ENCODE assay signal across 31 cellular contexts in genomic region chr3:133855772-133856171, GRCh38. TPM values are rescaled to one million over a fixed set of nuclear protein-coding genes. Genes with fewer than 3 reads are reported as not detected.
A peak's percentile ranks its signal among the peaks of the same experiment; 100 is the strongest.
DNase-seq lines count a peak whose midpoint lies in the region; ATAC-seq, FAIRE-seq and TF ChIP-seq lines count a peak whose summit lies in the region.
"Had no signal": no experiment of that assay in that cellular context is flagged by ENCODE, and none has a peak within 500 bp of the region (broad histone marks: within the 10 kb centered on the region; RNA-seq: fewer than 3 reads in every experiment).

No MANE protein-coding gene starts in this region.

- no peaks in the 10 kb centered on the region for H4K20me1 ChIP-seq in DOHH2 (ENCODE audit: control insufficient read depth, insufficient read depth, low read depth, low read length)
- H4K20me1 ChIP-seq in GM12878 (ENCODE audit: control insufficient read depth, insufficient read depth): no peaks in the 10 kb centered on the region

- in situ Hi-C loops in GM12878 (cut with MboI): no loop called here

- H3K9me3 ChIP-seq in DOHH2 (ENCODE audit: control insufficient read depth, insufficient read depth, low read length) (no peaks in the 10 kb centered on the region), GM12878 (replicated peaks; ENCODE audit: control insufficient read depth, insufficient read depth, low read length) (no peaks in the 10 kb centered on the region; the same call in 2 of the 3 replicates), pancreas (no peaks in the 10 kb centered on the region), breast epithelium (no peaks in the 10 kb centered on the region), stomach (no peaks in the 10 kb centered on the region)
- H3K9me3 ChIP-seq: ovary, right atrium auricular region, spleen had no signal

- POLR2A ChIA-PET in GM12878 (lab: Charles Lee): no interaction called here
- POLR2A ChIA-PET in activated CD4-positive, alpha-beta T cell treated with anti-CD3 and anti-CD28 coated beads, Interleukin-2, amount 10 ng/mL, durations not matched to agents 7 days and 5 days (lab: Charles Lee): no interaction called here

- no peaks in the 10 kb centered on the region for H3F3A ChIP-seq in DOHH2 (ENCODE audit: control insufficient read depth, insufficient read depth)

- CTCF ChIA-PET in GM12878 (lab: Yijun Ruan, JAX): no interaction called here
- CTCF ChIA-PET in activated CD4-positive, alpha-beta T cell treated with anti-CD3 and anti-CD28 coated beads, Interleukin-2, amount 10 ng/mL, durations not matched to agents 7 days and 5 days (lab: Charles Lee): no interaction called here

- TF ChIP-seq EP300 in GM12878 (IDR thresholded peaks at IDR 0.05; ENCODE audit: borderline replicate concordance in 1 of 2, control insufficient read depth in 1 of 2, low read depth in 2 of 2, low read length in 2 of 2) (no peak), stomach (IDR thresholded peaks at IDR 0.05) (no peak)

- peaks cover 25% of the 10 kb centered on the region for H3K4me1 ChIP-seq in DOHH2 (ENCODE audit: control insufficient read depth, low read length)
- peaks cover 41% of the 10 kb centered on the region for H3K4me1 ChIP-seq in GM12878 (ENCODE audit: control insufficient read depth, insufficient read depth, low read length)
- no peaks in the 10 kb centered on the region for H3K4me1 ChIP-seq in pancreas
- H3K4me1 ChIP-seq in breast epithelium: no peaks in the 10 kb centered on the region
- H3K4me1 ChIP-seq in stomach: peaks cover 0 to 6% (median 2%) of the 10 kb centered on the region in 4 donors

- DNase-seq in Kasumi-1 (lab: John Stamatoyannopoulos, UW) (peak; percentile 84 to 90), GM12878 (ENCODE audit: low read depth, low spot score) (no peak), iris pigment epithelial cell (ENCODE audit: low read depth) (peak; percentile 10), pancreas (no peak), breast epithelium (ENCODE audit: low spot score in 2 of 2) (no peak), stomach (no peak)
- no peak for DNase-seq in activated CD4-positive, alpha-beta T cell treated with anti-CD3 and anti-CD28 coated beads, Interleukin-2, amount 10 ng/mL, durations not matched to agents 7 days and 5 days
- DNase-seq: ACHN; activated CD4-positive, alpha-beta T cell treated with anti-CD3 and anti-CD28 coated beads, Interleukin-2, amount 50 U/mL, for 48 hours; activated CD8-positive, alpha-beta memory T cell treated with anti-CD3 and anti-CD28 coated beads, Interleukin-2, amount 50 U/mL, for 48 hours; cerebellar nuclear complex; naive thymus-derived CD8-positive, alpha-beta T cell; NCI-H1417; NCI-H2081 treated with DMSO at 0.1 percent for 48 hours; NCI-H345; NCI-H748 treated with DMSO at 0.1 percent for 48 hours; ovary; spleen; stimulated activated CD4-positive, alpha-beta T cell treated with anti-CD3 and anti-CD28 coated beads, Interleukin-2, amount 100 ng/mL, for 48 hours; stimulated activated naive CD4-positive, alpha-beta T cell; T-helper 9 cell had no signal

- no peak overlapping the region for H3K27ac Mint-ChIP-seq in activated CD4-positive, alpha-beta T cell treated with anti-CD3 and anti-CD28 coated beads, Interleukin-2, amount 10 ng/mL, durations not matched to agents 7 days and 5 days
- H3K27ac Mint-ChIP-seq: activated naive CD4-positive, alpha-beta T cell treated with anti-CD3 and anti-CD28 coated beads, Interleukin-2, amount 50 U/mL, for 72 hours; activated T-helper 2 cell treated with anti-CD3 and anti-CD28 coated beads, Interferon-gamma antibody, Interleukin-2, Interleukin-4, amounts not matched to agents 10 μg/mL and 5 μg/mL and 100 μg/mL, durations not matched to agents 14 hours and 24 hours and 36 hours; CD14-positive monocyte; naive thymus-derived CD8-positive, alpha-beta T cell; WTC11 had no signal

- ATAC-seq in GM12878 (no peak), pancreas (no peak)
- ATAC-seq: activated naive CD4-positive, alpha-beta T cell treated with anti-CD3 and anti-CD28 coated beads, Interleukin-2, amount 50 U/mL, for 72 hours; left lobe of liver; naive thymus-derived CD8-positive, alpha-beta T cell had no signal

- RAD21 ChIA-PET in GM12878 (lab: Charles Lee; ENCODE audit: unreplicated experiment): no interaction called here

- no peak overlapping the region; the same call in 1 of the 2 replicates for H2AFZ ChIP-seq in GM12878 (ENCODE audit: control insufficient read depth, low read depth, low read length)

- SMC1A ChIA-PET in GM12878 (lab: Charles Lee; ENCODE audit: uncharacterized antibody, unreplicated experiment): no interaction called here

- no peaks in the 10 kb centered on the region for H3K9me2 ChIP-seq in DOHH2 (replicated peaks; ENCODE audit: control insufficient read depth, low read length)

- H3K79me2 ChIP-seq in DOHH2 (ENCODE audit: control insufficient read depth, low read length) (no peaks in the 10 kb centered on the region), GM12878 (ENCODE audit: control insufficient read depth, insufficient read depth, low read length) (no peaks in the 10 kb centered on the region)

- no peaks in the 10 kb centered on the region for H3K9me3 Mint-ChIP-seq in activated CD4-positive, alpha-beta T cell treated with anti-CD3 and anti-CD28 coated beads, Interleukin-2, amount 10 ng/mL, durations not matched to agents 7 days and 5 days
- H3K9me3 Mint-ChIP-seq: activated naive CD4-positive, alpha-beta T cell treated with anti-CD3 and anti-CD28 coated beads, Interleukin-2, amount 50 U/mL, for 72 hours; activated T-helper 2 cell treated with anti-CD3 and anti-CD28 coated beads, Interferon-gamma antibody, Interleukin-2, Interleukin-4, amounts not matched to agents 10 μg/mL and 5 μg/mL and 100 μg/mL, durations not matched to agents 14 hours and 24 hours and 36 hours; WTC11 had no signal

- WGBS in GM12878 (ENCODE audit: insufficient coverage, insufficient replicate concordance, low lambda C conversion rate, missing lambda C conversion rate): 27% methylated on average over 6 of the region's 6 CpGs
- WGBS in pancreas, 2 donors: 78 to 87% methylated on average over 6 of the region's 6 CpGs
- 80 to 94% (median 88%) methylated on average over 6 of the region's 6 CpGs for WGBS in stomach, 5 donors

- H3K27me3 ChIP-seq in DOHH2 (ENCODE audit: control insufficient read depth, low read length) (no peaks in the 10 kb centered on the region), GM12878 (replicated peaks in 1 of 2; ENCODE audit: control insufficient read depth in 2 of 2, insufficient read depth in 2 of 2, low read length in 1 of 2) (no peaks in the 10 kb centered on the region), pancreas (no peaks in the 10 kb centered on the region), breast epithelium (no peaks in the 10 kb centered on the region), stomach (no peaks in the 10 kb centered on the region)
- H3K27me3 ChIP-seq: ovary, right atrium auricular region, spleen had no signal

- TF ChIP-seq RAD21 in GM12878 (IDR thresholded peaks at IDR 0.05; ENCODE audit: insufficient read depth, low read depth, low read length): no peak

- H3K36me3 ChIP-seq in DOHH2 (ENCODE audit: control insufficient read depth, low read length) (no peaks in the 10 kb centered on the region), GM12878 (ENCODE audit: control insufficient read depth in 2 of 2, insufficient read depth in 2 of 2, low read length in 1 of 2) (no peaks in the 10 kb centered on the region), pancreas (no peaks in the 10 kb centered on the region), breast epithelium (no peaks in the 10 kb centered on the region), stomach (no peaks in the 10 kb centered on the region)
- H3K36me3 ChIP-seq: ovary, right atrium auricular region, spleen had no signal

- H3K27me3 Mint-ChIP-seq in activated CD4-positive, alpha-beta T cell treated with anti-CD3 and anti-CD28 coated beads, Interleukin-2, amount 10 ng/mL, durations not matched to agents 7 days and 5 days: no peaks in the 10 kb centered on the region

- no peak for TF ChIP-seq CTCF in DOHH2 (IDR thresholded peaks at IDR 0.05; ENCODE audit: low read depth, low read length, poor library complexity, severe bottlenecking)
- TF ChIP-seq CTCF in GM12878 (IDR thresholded peaks at IDR 0.05 in 2 of 3, conservative IDR thresholded peaks at IDR 0.05 in 1 of 3; ENCODE audit: control insufficient read depth in 2 of 3, extremely low read depth in 1 of 3, insufficient read depth in 1 of 3, low read depth in 3 of 3, low read length in 3 of 3): no peak
- TF ChIP-seq CTCF in pancreas (IDR thresholded peaks at IDR 0.05): no peak
- TF ChIP-seq CTCF in breast epithelium (IDR thresholded peaks at IDR 0.05): no peak
- no peak for TF ChIP-seq CTCF in stomach (IDR thresholded peaks at IDR 0.05)

- peak overlapping the region; percentile 10; the same call in 1 of the 2 replicates for H3K4me2 ChIP-seq in DOHH2 (ENCODE audit: low read length)
- 0 out of 2 replicates have a peak overlapping the region, but pooled peaks have one; percentile 2 for H3K4me2 ChIP-seq in GM12878 (ENCODE audit: control insufficient read depth, insufficient read depth)

- H3K27ac ChIP-seq in DOHH2 (ENCODE audit: low read depth, low read length) (no peak overlapping the region), GM12878 (ENCODE audit: control insufficient read depth, insufficient read depth) (no peak overlapping the region), pancreas (no peak overlapping the region), breast epithelium (no peak overlapping the region), stomach (no peak overlapping the region)
- H3K27ac ChIP-seq: ovary, right atrium auricular region, RWPE1, spleen had no signal

- H3K4me3 Mint-ChIP-seq in activated CD4-positive, alpha-beta T cell treated with anti-CD3 and anti-CD28 coated beads, Interleukin-2, amount 10 ng/mL, durations not matched to agents 7 days and 5 days: no peak overlapping the region
- H3K4me3 Mint-ChIP-seq: CD14-positive monocyte; naive thymus-derived CD8-positive, alpha-beta T cell; WTC11 had no signal

- H3K4me3 ChIP-seq in DOHH2 (ENCODE audit: low read length) (no peak overlapping the region), GM12878 (no peak overlapping the region), pancreas (no peak overlapping the region), breast epithelium (no peak overlapping the region), stomach (no peak overlapping the region)
- H3K4me3 ChIP-seq: ovary, right atrium auricular region, spleen had no signal

- H3K36me3 Mint-ChIP-seq in activated CD4-positive, alpha-beta T cell treated with anti-CD3 and anti-CD28 coated beads, Interleukin-2, amount 10 ng/mL, durations not matched to agents 7 days and 5 days (ENCODE audit: low read depth): no peaks in the 10 kb centered on the region
- H3K36me3 Mint-ChIP-seq: activated naive CD4-positive, alpha-beta T cell treated with anti-CD3 and anti-CD28 coated beads, Interleukin-2, amount 50 U/mL, for 72 hours; CD14-positive monocyte; naive thymus-derived CD8-positive, alpha-beta T cell; WTC11 had no signal

- no TSS peak for BruUV-seq in GM12878 (replicated peaks; lab: Mats Ljungman, UMichigan)

- FAIRE-seq in GM12878 (lab: Jason Lieb, UNC): no peak
- FAIRE-seq in pancreas (lab: Jason Lieb, UNC): no peak
- FAIRE-seq: frontal cortex, H1 had no signal

- no peak overlapping the region for H3K9ac ChIP-seq in GM12878 (ENCODE audit: control insufficient read depth, insufficient read depth, low read length)

- H3K4me1 Mint-ChIP-seq in activated CD4-positive, alpha-beta T cell treated with anti-CD3 and anti-CD28 coated beads, Interleukin-2, amount 10 ng/mL, durations not matched to agents 7 days and 5 days: peaks cover 7% of the 10 kb centered on the region

- intact Hi-C loops in GM12878 (cut with micrococcal nuclease; ENCODE audit: unreplicated experiment): no loop called here
- intact Hi-C loops in pancreas (cut with DNase I): no loop called here
- intact Hi-C loops in breast epithelium (cut with DNase I; ENCODE audit: low total_unique reads): no loop called here
- intact Hi-C loops in stomach (cut with DNase I; ENCODE audit: low total_unique reads): no loop called here

- no peak for TF ChIP-seq POLR2A in GM12878 (IDR thresholded peaks at IDR 0.05; ENCODE audit: low read depth, low read length)
- no peak for TF ChIP-seq POLR2A in breast epithelium (IDR thresholded peaks at IDR 0.05)
- TF ChIP-seq POLR2A in stomach (IDR thresholded peaks at IDR 0.05): no peak

RNA-seq across cellular contexts. Expression of gene RAB6B, which starts 39.9 kb away (rescaled TPM):
- not detected in 2 replicates for total RNA-seq in GM12878 (2013; cell fraction: nucleolus; rRNA removed)
- total RNA-seq in GM12878 (2014; rRNA removed) (not detected in 2 replicates), GM12878 (2014; rRNA removed; fragmentation: Illumina TruSeq; extraction: Trizol) (not detected in 2 replicates), GM12878 (2021) (0.13 TPM in 1 of 2 replicates, not detected in the other), pancreas (1 to 10 TPM; 1.8 to 9.2 (median 5.4) TPM), breast epithelium (1 to 10 TPM; 1.8 to 3.9 (median 3.4) TPM), stomach (1 to 10 TPM in 3 of 5 donors, under 1 TPM in 2; 0.58 to 6.1 (median 1.2) TPM)
- 0.47 TPM for polyA plus RNA-seq in GM12878 (2011; ENCODE audit: low read depth)
- polyA plus RNA-seq in GM12878 (2011; rRNA removed) (not detected in 2 replicates), GM12878 (2014; fragmentation: Illumina TruSeq; extraction: Trizol) (0.01 TPM in 1 of 2 replicates, not detected in the other), GM12878 (2014; fragmentation: Nextera tagmentation; extraction: Ambion mirVana) (under 1 TPM in 1 of 2 experiments, not detected in 1; 0.02 TPM), GM12878 (2014; rRNA removed) (0.04 TPM in 1 of 2 replicates, not detected in the other), GM12878 (2016; fragmentation: Nextera tagmentation; extraction: Ambion mirVana) (under 1 TPM; 0.09 to 0.16 TPM), pancreas (1 to 10 TPM; 1.6 to 3.1 TPM), stomach (1 to 10 TPM; 1.9 to 7.5 (median 1.9) TPM)
- polyA plus RNA-seq in GM12878 (2011; cell fraction: cytosol; rRNA removed): not detected in 2 replicates
- 0.03 TPM in 1 of 2 replicates, not detected in the other for polyA plus RNA-seq in GM12878 (2011; cell fraction: nucleus; rRNA removed)
- 0.57 and 1.5 TPM in 2 replicates for polyA plus RNA-seq in GM12878 (2012)
- polyA minus RNA-seq in GM12878 (2011; rRNA and poly(A)+ RNA removed): not detected in 2 replicates
- polyA minus RNA-seq in GM12878 (2011; cell fraction: cytosol; rRNA and poly(A)+ RNA removed): not detected in 2 replicates
- polyA minus RNA-seq in GM12878 (2011; cell fraction: nucleus; rRNA and poly(A)+ RNA removed): not detected in 2 replicates
- total RNA-seq in activated CD4-positive, alpha-beta T cell treated with anti-CD3 and anti-CD28 coated beads, Interleukin-2, amount 10 ng/mL, durations not matched to agents 7 days and 5 days: not detected
- total RNA-seq: naive thymus-derived CD8-positive, alpha-beta T cell had no signal

RNA-seq across cellular contexts. Expression of gene SRPRB, which starts 50.2 kb away (rescaled TPM):
- total RNA-seq in GM12878 (2013; cell fraction: nucleolus; rRNA removed): 40.0 and 42.4 TPM in 2 replicates
- total RNA-seq in GM12878 (2014; rRNA removed): 45.5 and 46.9 TPM in 2 replicates
- total RNA-seq in GM12878 (2014; rRNA removed; fragmentation: Illumina TruSeq; extraction: Trizol): 37.6 and 43.0 TPM in 2 replicates
- 63.0 and 65.1 TPM in 2 replicates for total RNA-seq in GM12878 (2021)
- polyA plus RNA-seq in GM12878 (2011; ENCODE audit: low read depth): 23.8 TPM
- polyA plus RNA-seq in GM12878 (2011; rRNA removed): 45.2 and 45.6 TPM in 2 replicates
- polyA plus RNA-seq in GM12878 (2011; cell fraction: cytosol; rRNA removed): 37.1 and 59.6 TPM in 2 replicates
- 35.1 and 46.4 TPM in 2 replicates for polyA plus RNA-seq in GM12878 (2011; cell fraction: nucleus; rRNA removed)
- polyA plus RNA-seq in GM12878 (2012): 31.6 and 39.6 TPM in 2 replicates
- polyA plus RNA-seq in GM12878 (2014; fragmentation: Illumina TruSeq; extraction: Trizol): 42.4 and 46.3 TPM in 2 replicates
- polyA plus RNA-seq in GM12878 (2014; fragmentation: Nextera tagmentation; extraction: Ambion mirVana): 10 to 100 TPM; 30.6 to 39.1 TPM
- 56.1 and 60.2 TPM in 2 replicates for polyA plus RNA-seq in GM12878 (2014; rRNA removed)
- polyA plus RNA-seq in GM12878 (2016; fragmentation: Nextera tagmentation; extraction: Ambion mirVana): 100 to 1,000 TPM in 1 of 2 experiments, 10 to 100 TPM in 1; 93.7 to 107 TPM
- polyA minus RNA-seq in GM12878 (2011; rRNA and poly(A)+ RNA removed): 48.5 and 79.9 TPM in 2 replicates
- polyA minus RNA-seq in GM12878 (2011; cell fraction: cytosol; rRNA and poly(A)+ RNA removed): 48.1 and 65.5 TPM in 2 replicates
- polyA minus RNA-seq in GM12878 (2011; cell fraction: nucleus; rRNA and poly(A)+ RNA removed): 20.3 and 27.9 TPM in 2 replicates
- total RNA-seq in activated CD4-positive, alpha-beta T cell treated with anti-CD3 and anti-CD28 coated beads, Interleukin-2, amount 10 ng/mL, durations not matched to agents 7 days and 5 days: 10 to 100 TPM; 45.9 to 49.6 TPM
- 100 to 1,000 TPM in 2 of 6 donors, 10 to 100 TPM in 4; 67.2 to 132 (median 77.1) TPM for total RNA-seq in pancreas
- polyA plus RNA-seq in pancreas: 10 to 100 TPM; 37.0 to 37.1 TPM
- total RNA-seq in breast epithelium: 10 to 100 TPM; 17.1 to 35.1 (median 28.4) TPM
- total RNA-seq in stomach: 10 to 100 TPM in 2 of 5 donors, 1 to 10 TPM in 3; 5.3 to 54.9 (median 9.3) TPM
- 10 to 100 TPM; 16.0 to 28.0 (median 20.4) TPM for polyA plus RNA-seq in stomach

Comparison
In these comparisons a context has a peak if more than half of its experiments do, and no peak if none do; other contexts are left out.
1. DNase-seq: peak in Kasumi-1 (2 of 2) and iris pigment epithelial cell (single experiment); none in GM12878 (single experiment), activated CD4-positive, alpha-beta T cell treated with anti-CD3 and anti-CD28 coated beads, Interleukin-2, amount 10 ng/mL, durations not matched to agents 7 days and 5 days (single experiment), pancreas (0 of 6), breast epithelium (0 of 2) and stomach (single experiment).